In genomic region chr17:55314061-55314783, GRCh38 we compare ENCODE assay signal across 17 cellular contexts.
"Had no signal": no experiment of that assay in that cellular context is flagged by ENCODE, and none has a peak within 500 bp of the region (broad histone marks: within the 10 kb centered on the region; RNA-seq: fewer than 3 reads in every experiment).

No MANE protein-coding gene starts in this region.

- H3K9me3 Mint-ChIP-seq: effector memory CD8-positive, alpha-beta T cell; memory B cell; natural killer cell treated with Interleukin-12 subunit alpha and Interleukin-12 subunit beta and Interleukin-15 and Interleukin-18, amount 100 ng/mL, for 72 hours had no signal

- DNase-seq: activated CD8-positive, alpha-beta T cell treated with anti-CD3 and anti-CD28 coated beads, Interleukin-2, amount 10 ng/mL, durations not matched to agents 7 days and 5 days; amygdala; colonic mucosa; effector memory CD8-positive, alpha-beta T cell; esophagus squamous epithelium; islet precursor cell; left colon; ovary; psoas muscle; SJCRH30; stimulated activated CD4-positive, alpha-beta T cell treated with anti-CD3 and anti-CD28 coated beads, Interleukin-4, amount 100 ng/mL, for 24 hours; stomach; transverse colon; uterus had no signal

- H3K4me3 Mint-ChIP-seq: activated CD8-positive, alpha-beta T cell treated with anti-CD3 and anti-CD28 coated beads, Interleukin-2, amount 10 ng/mL, durations not matched to agents 7 days and 5 days; effector memory CD8-positive, alpha-beta T cell; memory B cell; natural killer cell treated with Interleukin-12 subunit alpha and Interleukin-12 subunit beta and Interleukin-15 and Interleukin-18, amount 100 ng/mL, for 72 hours had no signal

- H3K27ac Mint-ChIP-seq: activated CD8-positive, alpha-beta T cell treated with anti-CD3 and anti-CD28 coated beads, Interleukin-2, amount 10 ng/mL, durations not matched to agents 7 days and 5 days; effector memory CD8-positive, alpha-beta T cell; memory B cell; natural killer cell treated with Interleukin-12 subunit alpha and Interleukin-12 subunit beta and Interleukin-15 and Interleukin-18, amount 100 ng/mL, for 72 hours had no signal

- H3K36me3 Mint-ChIP-seq: memory B cell; natural killer cell treated with Interleukin-12 subunit alpha and Interleukin-12 subunit beta and Interleukin-15 and Interleukin-18, amount 100 ng/mL, for 72 hours had no signal

- H3K4me1 Mint-ChIP-seq: memory B cell had no signal

- ATAC-seq: activated CD8-positive, alpha-beta T cell treated with anti-CD3 and anti-CD28 coated beads, Interleukin-2, amount 10 ng/mL, durations not matched to agents 7 days and 5 days; effector memory CD8-positive, alpha-beta T cell; gastroesophageal sphincter; left colon; psoas muscle had no signal
